Comparison of ENCODE assay signal across 1 cellular context in genomic region chr5:158770506-158770905, GRCh38.
TF ChIP-seq lines count a peak whose summit lies in the region.

No MANE protein-coding gene starts in this region.

TF ChIP-seq in WTC11, 78 proteins besides CTCF, POLR2A, EP300 and RAD21 (continued from another document):
- no peak for TF ChIP-seq ZNF532 (CRISPR knock-in tag; IDR thresholded peaks at IDR 0.05; ENCODE audit: borderline replicate concordance)
- TF ChIP-seq ZNF317 (CRISPR knock-in tag; IDR thresholded peaks at IDR 0.05; ENCODE audit: borderline replicate concordance, low read depth) = no peak
- TF ChIP-seq CDX4 (CRISPR knock-in tag; IDR thresholded peaks at IDR 0.05; ENCODE audit: borderline replicate concordance) = no peak
- no peak for TF ChIP-seq TP53 (CRISPR knock-in tag; IDR thresholded peaks at IDR 0.05)
- TF ChIP-seq KAT7 (CRISPR knock-in tag; IDR thresholded peaks at IDR 0.05; ENCODE audit: borderline replicate concordance) = no peak
- TF ChIP-seq ATF3 (CRISPR knock-in tag; conservative IDR thresholded peaks at IDR 0.05) = no peak
- TF ChIP-seq MXD4 (CRISPR knock-in tag; IDR thresholded peaks at IDR 0.05; ENCODE audit: borderline replicate concordance) = no peak
- TF ChIP-seq ZNF232 (CRISPR knock-in tag; IDR thresholded peaks at IDR 0.05) = no peak
TF ChIP-seq in WTC11: peak in this region for 0.
